In the genomic region with DNA sequence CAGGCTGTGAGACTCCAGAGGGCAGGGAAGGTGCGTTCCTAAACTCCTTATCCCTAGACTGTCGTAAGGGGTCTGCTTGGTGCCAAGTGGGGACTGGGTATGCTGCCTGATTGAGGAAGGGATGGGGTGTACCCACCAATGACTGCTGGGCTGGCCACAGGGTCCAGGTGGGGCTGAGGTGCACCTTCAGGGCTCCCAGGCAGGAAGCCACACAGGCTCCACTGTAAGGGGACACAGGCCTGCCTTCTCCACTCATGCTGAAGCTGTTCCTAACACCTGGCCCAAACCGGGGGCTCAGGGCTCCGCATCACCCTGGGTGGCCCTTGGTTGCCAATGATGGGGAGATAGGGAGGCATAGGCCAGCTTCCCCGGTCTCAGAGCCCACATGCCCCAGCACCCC, we compare ENCODE assay signal across 16 cellular contexts. TPM values are rescaled to one million over a fixed set of nuclear protein-coding genes. Genes with fewer than 3 reads are reported as not detected.
A peak's percentile ranks its signal among the peaks of the same experiment; 100 is the strongest.
DNase-seq lines count a peak whose midpoint lies in the region; ATAC-seq and TF ChIP-seq lines count a peak whose summit lies in the region.
"Had no signal": no experiment of that assay in that cellular context is flagged by ENCODE, and none has a peak within 500 bp of the region (broad histone marks: within the 10 kb centered on the region; RNA-seq: fewer than 3 reads in every experiment).

No MANE protein-coding gene starts in this region.

- no peak overlapping the region for H3K4me3 Mint-ChIP-seq in endodermal cell
- no peak overlapping the region for H3K4me3 Mint-ChIP-seq in chondrocyte (ENCODE audit: unreplicated experiment)
- H3K4me3 Mint-ChIP-seq: CD4-positive, CD25-positive, alpha-beta regulatory T cell; CD8-positive, alpha-beta T cell; GM23338; HFFc6 had no signal

- H3K27ac ChIP-seq in endodermal cell (ENCODE audit: low read depth, low read length) (no peak overlapping the region), osteoblast (ENCODE audit: low read depth, low read length) (no peak overlapping the region)
- H3K27ac ChIP-seq: C4-2B had no signal

- H3K27ac Mint-ChIP-seq in endodermal cell (peak overlapping the region; percentile 35), chondrocyte (ENCODE audit: unreplicated experiment) (no peak overlapping the region)
- H3K27ac Mint-ChIP-seq: CD8-positive, alpha-beta T cell; GM23338; HFFc6 had no signal

- H3K4me1 Mint-ChIP-seq in endodermal cell (no peaks in the 10 kb centered on the region), chondrocyte (ENCODE audit: low read depth) (no peaks in the 10 kb centered on the region)
- H3K4me1 Mint-ChIP-seq: CD4-positive, CD25-positive, alpha-beta regulatory T cell had no signal

- no peaks in the 10 kb centered on the region; the same call in 1 of the 2 replicates for H3K36me3 ChIP-seq in H7 (replicated peaks; ENCODE audit: control insufficient read depth, insufficient read depth, low read length)
- H3K36me3 ChIP-seq in endodermal cell (ENCODE audit: control insufficient read depth, insufficient read depth, low read length), result no peaks in the 10 kb centered on the region
- H3K36me3 ChIP-seq in osteoblast (ENCODE audit: insufficient read depth, low read length), result peaks cover 6% of the 10 kb centered on the region
- H3K36me3 ChIP-seq: HAP-1 had no signal

- peaks cover 3% of the 10 kb centered on the region for H4K20me1 ChIP-seq in osteoblast (ENCODE audit: insufficient read depth, low read length)

- WGBS in endodermal cell (ENCODE audit: insufficient coverage in 1 of 2, insufficient read length in 1 of 2), 2 experiments, result 91 to 100% methylated on average over 1 to 5 of the region's 5 CpGs

- H3K9me3 Mint-ChIP-seq in endodermal cell, result no peaks in the 10 kb centered on the region
- no peaks in the 10 kb centered on the region for H3K9me3 Mint-ChIP-seq in chondrocyte (ENCODE audit: low read depth)
- H3K9me3 Mint-ChIP-seq: CD4-positive, CD25-positive, alpha-beta regulatory T cell; CD8-positive, alpha-beta T cell; HFFc6 had no signal

- DNase-seq in H7 (peak; percentile 35), endodermal cell (no peak), osteoblast (ENCODE audit: insufficient read length, low spot score, missing footprints) (peak; percentile 74), T-helper 1 cell (no peak), chondrocyte (ENCODE audit: low spot score) (no peak)
- DNase-seq: Caco-2; CD4-positive, CD25-positive, alpha-beta regulatory T cell; CD8-positive, alpha-beta T cell; DMS153; DND-41; HFFc6 had no signal

- no peak overlapping the region for H3K9ac ChIP-seq in endodermal cell (ENCODE audit: extremely low read depth, low read length, poor library complexity, severe bottlenecking)

- H3K27me3 Mint-ChIP-seq in endodermal cell (ENCODE audit: insufficient read depth) (no peaks in the 10 kb centered on the region), chondrocyte (ENCODE audit: low read depth) (no peaks in the 10 kb centered on the region)
- H3K27me3 Mint-ChIP-seq: CD4-positive, CD25-positive, alpha-beta regulatory T cell had no signal

- H3K36me3 Mint-ChIP-seq in endodermal cell (ENCODE audit: low read depth) (peaks cover 9% of the 10 kb centered on the region), chondrocyte (ENCODE audit: low read depth) (peaks cover 3% of the 10 kb centered on the region)

- no peak overlapping the region for H3K4me3 ChIP-seq in H7 (ENCODE audit: insufficient read depth, low read depth, low read length)
- no peak overlapping the region for H3K4me3 ChIP-seq in endodermal cell (ENCODE audit: low read length)
- no peak overlapping the region for H3K4me3 ChIP-seq in osteoblast (ENCODE audit: insufficient read depth, low read length)
- H3K4me3 ChIP-seq: GM23338, HAP-1 had no signal

- no peak overlapping the region for H2AFZ ChIP-seq in osteoblast (ENCODE audit: low read length)
- H2AFZ ChIP-seq: GM23338 had no signal

- H3K4me2 ChIP-seq in osteoblast (ENCODE audit: insufficient read depth, low read length), result no peak overlapping the region
- H3K4me2 ChIP-seq: GM23338 had no signal

- no peaks in the 10 kb centered on the region for H3K4me1 ChIP-seq in endodermal cell (ENCODE audit: control insufficient read depth, insufficient read depth, low read length)
- H3K4me1 ChIP-seq in osteoblast (ENCODE audit: insufficient read depth, low read length), result peaks cover 8% of the 10 kb centered on the region
- H3K4me1 ChIP-seq: Caco-2, HAP-1 had no signal

- H3K79me2 ChIP-seq in osteoblast (ENCODE audit: insufficient read depth, low read length), result no peaks in the 10 kb centered on the region

- H3K27me3 ChIP-seq in H7 (ENCODE audit: control insufficient read depth, insufficient read depth, low read length) (no peaks in the 10 kb centered on the region), endodermal cell (ENCODE audit: control insufficient read depth, insufficient read depth, low read length, poor library complexity, severe bottlenecking) (no peaks in the 10 kb centered on the region), osteoblast (ENCODE audit: insufficient read depth, low read length) (no peaks in the 10 kb centered on the region)

- no peak for ATAC-seq in HG03039 (IDR thresholded peaks at IDR 0.05; ENCODE audit: unreplicated experiment)
- ATAC-seq: CD8-positive, alpha-beta T cell; GM23338 had no signal

- no peaks in the 10 kb centered on the region for H3K9me3 ChIP-seq in endodermal cell (ENCODE audit: control insufficient read depth, low read length)
- H3K9me3 ChIP-seq in osteoblast (ENCODE audit: low read depth, low read length), result no peaks in the 10 kb centered on the region
- H3K9me3 ChIP-seq: Caco-2, HAP-1 had no signal

- no peak for TF ChIP-seq CTCF in endodermal cell (conservative IDR thresholded peaks at IDR 0.05)
- TF ChIP-seq CTCF in osteoblast (IDR thresholded peaks at IDR 0.05; ENCODE audit: extremely low read depth, low read depth, low read length), result no peak
- TF ChIP-seq CTCF in chondrocyte (IDR thresholded peaks at IDR 0.05), result no peak

RNA-seq across cellular contexts. Expression of a gene that starts 20.4 kb away (rescaled TPM):
- 0.11 TPM in 1 of 2 replicates, not detected in the other for total RNA-seq in H7 (2014; rRNA removed; shearing (Covaris generic))
- total RNA-seq in endodermal cell, result under 1 TPM in 1 of 2 donors, not detected in 1; 0.26 TPM
- 17.0 TPM for polyA plus RNA-seq in endodermal cell (2013, experiment 1 of 2)
- 13.5 TPM for polyA plus RNA-seq in endodermal cell (2013, experiment 2 of 2)
- not detected in 2 replicates for total RNA-seq in osteoblast
- total RNA-seq in chondrocyte, result not detected in 3 replicates
- total RNA-seq: A673, Caco-2, HFFc6 had no signal

RNA-seq across cellular contexts. Expression of a gene that starts 26.6 kb away (rescaled TPM):
- total RNA-seq in H7 (2014; rRNA removed; shearing (Covaris generic)), result 35.6 and 38.5 TPM in 2 replicates
- total RNA-seq in endodermal cell, result 10 to 100 TPM; 15.5 to 22.5 TPM
- 25.9 TPM for polyA plus RNA-seq in endodermal cell (2013, experiment 1 of 2)
- 22.2 TPM for polyA plus RNA-seq in endodermal cell (2013, experiment 2 of 2)
- total RNA-seq in osteoblast, result 13.0 and 15.6 TPM in 2 replicates
- total RNA-seq in chondrocyte, result 16.6 to 18.8 TPM (median 18.1 TPM) in 3 replicates

RNA-seq across cellular contexts. Expression of a gene that starts 27.0 kb away (rescaled TPM):
- total RNA-seq in H7 (2014; rRNA removed; shearing (Covaris generic)), result 108 and 170 TPM in 2 replicates
- total RNA-seq in endodermal cell (100 to 1,000 TPM; 111 to 120 TPM), osteoblast (43.0 and 52.1 TPM in 2 replicates), chondrocyte (59.2 to 73.2 TPM (median 63.5 TPM) in 3 replicates)
- polyA plus RNA-seq in endodermal cell (2013, experiment 1 of 2), result 143 TPM
- 125 TPM for polyA plus RNA-seq in endodermal cell (2013, experiment 2 of 2)

Comparison
In these comparisons a context has a peak if more than half of its experiments do, and no peak if none do; other contexts are left out.
1. DNase-seq: peak in H7 (single experiment) and osteoblast (single experiment); none in endodermal cell (single experiment), T-helper 1 cell (0 of 5) and chondrocyte (single experiment).